Comparison of ENCODE assay signal across 9 cellular contexts in the genomic region with DNA sequence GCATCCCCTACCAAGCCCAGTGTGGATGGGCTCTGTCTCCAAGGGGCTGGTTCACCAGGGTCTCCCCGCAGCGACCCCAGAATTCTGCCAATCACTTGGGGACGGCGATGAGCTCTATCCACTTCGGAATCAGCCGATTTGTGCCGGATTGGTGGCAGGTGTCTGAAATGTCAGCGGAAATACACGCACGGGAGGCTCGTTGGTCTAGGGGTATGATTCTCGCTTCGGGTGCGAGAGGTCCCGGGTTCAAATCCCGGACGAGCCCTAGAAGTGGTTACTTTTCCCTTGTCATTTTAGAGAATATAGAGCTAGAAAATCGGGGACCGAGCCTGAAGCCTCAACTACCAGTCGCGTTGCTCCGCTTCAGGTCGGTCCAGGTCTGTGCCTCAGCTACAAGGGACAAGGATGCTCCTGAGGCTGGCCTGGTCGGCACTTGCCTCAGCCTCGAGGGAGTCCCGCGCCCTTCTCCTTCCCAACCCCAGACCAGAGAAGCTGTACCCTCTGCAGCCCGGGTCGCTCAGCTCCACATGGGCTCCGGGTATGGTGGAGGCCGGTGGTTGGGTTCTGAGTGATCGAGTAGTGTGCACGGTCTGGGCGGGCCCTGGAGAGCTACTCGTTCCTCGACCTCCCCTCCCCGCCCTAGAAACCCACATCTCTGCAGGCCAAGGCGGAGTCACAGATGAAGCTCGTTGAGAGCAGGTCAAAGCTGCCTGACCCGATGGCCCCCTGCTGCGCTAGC. TPM values are rescaled to one million over a fixed set of nuclear protein-coding genes. Genes with fewer than 3 reads are reported as not detected.
A peak's percentile ranks its signal among the peaks of the same experiment; 100 is the strongest.
DNase-seq lines count a peak whose midpoint lies in the region; ATAC-seq and TF ChIP-seq lines count a peak whose summit lies in the region.
"Had no signal": no experiment of that assay in that cellular context is flagged by ENCODE, and none has a peak within 500 bp of the region (broad histone marks: within the 10 kb centered on the region; RNA-seq: fewer than 3 reads in every experiment).

No MANE protein-coding gene starts in this region.

- no peaks in the 10 kb centered on the region for H3K79me2 ChIP-seq in KMS-11 (ENCODE audit: insufficient read depth, low read depth)

- no peak overlapping the region for H3K4me3 ChIP-seq in KMS-11 (IDR thresholded peaks at IDR 0.05; ENCODE audit: insufficient read depth, low read depth, low read length)

- H3K27me3 ChIP-seq in KMS-11 (ENCODE audit: insufficient read depth, low read depth) = peaks cover 38% of the 10 kb centered on the region

- no peak for TF ChIP-seq CTCF in KMS-11 (conservative IDR thresholded peaks at IDR 0.05; ENCODE audit: low read depth, low read length)

- intact Hi-C loops in activated naive CD4-positive, alpha-beta T cell treated with anti-CD3 and anti-CD28 coated beads for 36 hours (cut with micrococcal nuclease) = loop anchor here (1.0 to 2.0 kb wide), 4 partner anchors 22 to 329 kb away; a partner anchor contains a TSS

- peaks cover 40% of the 10 kb centered on the region for H3K4me1 Mint-ChIP-seq in activated naive CD4-positive, alpha-beta T cell treated with anti-CD3 and anti-CD28 coated beads for 36 hours (ENCODE audit: low read depth)
- peaks cover 29 to 42% (median 29%) of the 10 kb centered on the region in 3 donors for H3K4me1 Mint-ChIP-seq in naive B cell

- H3K4me3 Mint-ChIP-seq in activated naive CD4-positive, alpha-beta T cell treated with anti-CD3 and anti-CD28 coated beads for 36 hours = peak overlapping the region; percentile 63
- peak overlapping the region; percentile 67 to 92 (median 78) for H3K4me3 Mint-ChIP-seq in naive B cell

- ATAC-seq in naive B cell (ENCODE audit: low read depth in 2 of 2) (no peak), HG03025 (IDR thresholded peaks at IDR 0.05; ENCODE audit: low FRiP score, unreplicated experiment) (no peak), HG02610 (IDR thresholded peaks at IDR 0.05; ENCODE audit: unreplicated experiment) (no peak)

- no peaks in the 10 kb centered on the region for H3K9me3 Mint-ChIP-seq in activated naive CD4-positive, alpha-beta T cell treated with anti-CD3 and anti-CD28 coated beads for 36 hours
- peaks cover 0 to 7% (median 2%) of the 10 kb centered on the region in 7 donors for H3K9me3 Mint-ChIP-seq in naive B cell

- H3K36me3 ChIP-seq in KMS-11 (ENCODE audit: insufficient read depth) = no peaks in the 10 kb centered on the region
- H3K36me3 ChIP-seq: adrenal gland had no signal

- peaks cover 49% of the 10 kb centered on the region for H3K27me3 Mint-ChIP-seq in activated naive CD4-positive, alpha-beta T cell treated with anti-CD3 and anti-CD28 coated beads for 36 hours (ENCODE audit: low read depth)
- H3K27me3 Mint-ChIP-seq in naive B cell = peaks cover 46 to 81% (median 51%) of the 10 kb centered on the region in 3 donors

- no peaks in the 10 kb centered on the region for H4K20me1 ChIP-seq in KMS-11 (ENCODE audit: insufficient read depth)

- peak overlapping the region; percentile 64 for H2AFZ ChIP-seq in KMS-11 (ENCODE audit: low read depth)

- peak overlapping the region; percentile 66 for H3K27ac Mint-ChIP-seq in activated naive CD4-positive, alpha-beta T cell treated with anti-CD3 and anti-CD28 coated beads for 36 hours
- peak overlapping the region in 3 of 6 donors; percentile 36 to 78 (median 37) for H3K27ac Mint-ChIP-seq in naive B cell

- H3K4me2 ChIP-seq in KMS-11 = peak overlapping the region; percentile 84

- CTCF ChIA-PET in activated naive CD4-positive, alpha-beta T cell treated with anti-CD3 and anti-CD28 coated beads for 36 hours (lab: Charles Lee) = interaction anchor here (0.7 to 2.6 kb wide), 10 partner anchors 9 to 144 kb away, joined by 3 to 11 read pairs (median 4); a partner anchor contains a TSS

- H3K4me1 ChIP-seq in KMS-11 (ENCODE audit: low read depth, poor library complexity, severe bottlenecking) = peaks cover 43% of the 10 kb centered on the region

- H3K9ac ChIP-seq in KMS-11 = peak overlapping the region; percentile 19; the same call in 1 of the 2 replicates

- peak overlapping the region; percentile 59 for H3K27ac ChIP-seq in KMS-11
- H3K27ac ChIP-seq: adrenal gland had no signal

- DNase-seq in EL = peak; percentile 56
- DNase-seq in activated naive CD4-positive, alpha-beta T cell treated with anti-CD3 and anti-CD28 coated beads for 36 hours = peak; percentile 81
- no peak for DNase-seq in naive B cell
- no peak for DNase-seq in HuH-7.5 (ENCODE audit: low spot score)
- no peak for DNase-seq in NCI-H1930 (lab: John Stamatoyannopoulos, UW)

- H3K36me3 Mint-ChIP-seq in activated naive CD4-positive, alpha-beta T cell treated with anti-CD3 and anti-CD28 coated beads for 36 hours (ENCODE audit: low read depth) = no peaks in the 10 kb centered on the region
- peaks cover 0 to 7% of the 10 kb centered on the region in 2 donors for H3K36me3 Mint-ChIP-seq in naive B cell

RNA-seq across cellular contexts. Expression of a gene that starts 16.0 kb away (rescaled TPM):
- total RNA-seq in activated naive CD4-positive, alpha-beta T cell treated with anti-CD3 and anti-CD28 coated beads for 36 hours = not detected
- polyA plus RNA-seq in naive B cell (ENCODE audit: low read depth in 6 of 6) = not detected
- total RNA-seq: adrenal gland had no signal
- polyA plus RNA-seq: adrenal gland had no signal

RNA-seq across cellular contexts. Expression of a gene that starts 37.2 kb away (rescaled TPM):
- 1 to 10 TPM; 6.1 to 6.5 TPM for total RNA-seq in activated naive CD4-positive, alpha-beta T cell treated with anti-CD3 and anti-CD28 coated beads for 36 hours
- 1 to 10 TPM in 4 of 6 donors, under 1 TPM in 1, not detected in 1; 0.38 to 2.7 (median 1.6) TPM for polyA plus RNA-seq in naive B cell (ENCODE audit: low read depth in 6 of 6)

RNA-seq across cellular contexts. Expression of a gene that starts 59.6 kb away (rescaled TPM):
- total RNA-seq in activated naive CD4-positive, alpha-beta T cell treated with anti-CD3 and anti-CD28 coated beads for 36 hours = under 1 TPM in 1 of 2 experiments, not detected in 1; 0.25 TPM
- under 1 TPM in 1 of 6 donors, not detected in 5; 0.47 TPM for polyA plus RNA-seq in naive B cell (ENCODE audit: low read depth in 6 of 6)

Comparison
In these comparisons a context has a peak if more than half of its experiments do, and no peak if none do; other contexts are left out.
1. DNase-seq: peak in EL (single experiment) and activated naive CD4-positive, alpha-beta T cell treated with anti-CD3 and anti-CD28 coated beads for 36 hours (single experiment); none in naive B cell (single experiment), HuH-7.5 (single experiment) and NCI-H1930 (0 of 2).